2 cellular contexts compared by ENCODE assay signal in the genomic region with DNA sequence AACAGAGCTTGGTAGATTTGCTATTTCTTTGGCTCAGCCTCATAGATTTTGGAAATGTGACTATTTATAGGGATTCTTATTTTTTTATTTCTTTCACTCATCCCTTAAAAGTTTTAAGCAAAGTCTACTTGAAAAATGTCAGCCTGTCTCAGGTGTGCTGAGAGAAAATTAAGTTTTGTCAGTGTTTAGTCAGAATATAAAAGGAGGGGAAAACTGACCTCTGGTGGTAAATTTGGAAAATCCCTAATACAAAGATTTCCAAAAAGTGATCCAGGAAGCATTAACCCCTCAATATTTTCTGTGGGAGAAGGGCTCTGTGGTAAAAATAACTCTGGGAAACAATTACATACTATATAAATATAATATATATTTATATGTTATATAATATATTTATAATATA.
TF ChIP-seq lines count a peak whose summit lies in the region.

No MANE protein-coding gene starts in this region.

TF ChIP-seq in liver, 16 proteins besides CTCF, POLR2A, EP300 and RAD21:
- TF ChIP-seq FOXA2 (IDR thresholded peaks at IDR 0.05) (no peak), NR2F2 (IDR thresholded peaks at IDR 0.05) (no peak), HNF4G (IDR thresholded peaks at IDR 0.05) (no peak), HNF4A (conservative IDR thresholded peaks at IDR 0.05) (no peak)

TF ChIP-seq in HepG2, 621 proteins besides CTCF, POLR2A, EP300 and RAD21:
- TF ChIP-seq MIER2 (CRISPR knock-in tag; IDR thresholded peaks at IDR 0.05) (no peak), HNRNPH1 (optimal IDR thresholded peaks at IDR 0.05; ENCODE audit: low read depth, low read length) (no peak), ADNP (CRISPR knock-in tag; IDR thresholded peaks at IDR 0.05) (no peak), NR3C1 (CRISPR knock-in tag; IDR thresholded peaks at IDR 0.05) (no peak), ATF7 (IDR thresholded peaks at IDR 0.05) (no peak), ATF7 (CRISPR knock-in tag; IDR thresholded peaks at IDR 0.05) (no peak), CAMTA2 (CRISPR knock-in tag; IDR thresholded peaks at IDR 0.05; ENCODE audit: borderline replicate concordance) (no peak)
- TF ChIP-seq, protein P1, sequence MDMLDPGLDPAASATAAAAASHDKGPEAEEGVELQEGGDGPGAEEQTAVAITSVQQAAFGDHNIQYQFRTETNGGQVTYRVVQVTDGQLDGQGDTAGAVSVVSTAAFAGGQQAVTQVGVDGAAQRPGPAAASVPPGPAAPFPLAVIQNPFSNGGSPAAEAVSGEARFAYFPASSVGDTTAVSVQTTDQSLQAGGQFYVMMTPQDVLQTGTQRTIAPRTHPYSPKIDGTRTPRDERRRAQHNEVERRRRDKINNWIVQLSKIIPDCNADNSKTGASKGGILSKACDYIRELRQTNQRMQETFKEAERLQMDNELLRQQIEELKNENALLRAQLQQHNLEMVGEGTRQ (IDR thresholded peaks at IDR 0.05; ENCODE audit: low read depth, low read length), result no peak
- TF ChIP-seq, protein P1 (CRISPR knock-in tag; IDR thresholded peaks at IDR 0.05; ENCODE audit: borderline replicate concordance), result no peak
